Comparison of ENCODE assay signal across 7 cellular contexts in the genomic region with DNA sequence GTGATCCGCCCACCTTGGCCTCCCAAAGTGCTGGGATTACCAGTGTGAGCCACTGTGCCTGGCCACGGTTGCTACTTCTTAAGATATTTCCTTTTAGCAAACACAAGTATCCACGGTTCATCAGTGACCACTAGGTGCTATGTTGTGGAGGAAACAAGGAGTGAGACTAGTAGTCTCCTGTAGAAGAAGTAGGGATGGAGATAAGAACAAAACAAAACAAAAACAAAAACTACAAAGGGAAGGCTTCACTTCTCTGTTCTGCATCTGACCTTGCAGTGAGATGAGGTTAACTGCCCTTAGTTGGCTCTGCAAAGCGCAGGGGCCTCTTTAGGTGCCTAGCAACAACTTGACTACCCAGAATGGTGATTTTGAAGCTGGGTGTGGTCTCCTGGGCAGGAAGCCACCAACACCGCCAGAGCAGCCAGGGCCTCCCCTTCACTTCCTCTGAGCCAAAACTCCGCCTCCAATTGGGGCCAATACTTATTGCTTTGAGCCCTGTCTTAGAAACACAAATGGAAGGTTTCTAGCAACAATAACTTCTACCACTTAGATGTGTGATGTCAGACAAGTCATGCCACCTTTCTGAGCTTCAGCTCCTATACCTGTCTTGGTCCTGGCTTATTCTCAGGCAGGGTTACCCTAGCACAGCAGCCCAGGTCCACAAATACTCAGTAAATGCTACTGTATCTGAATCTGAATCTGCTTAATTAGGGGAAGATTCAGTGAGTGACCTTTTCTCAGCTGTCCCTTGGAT. TPM values are rescaled to one million over a fixed set of nuclear protein-coding genes. Genes with fewer than 3 reads are reported as not detected.
DNase-seq lines count a peak whose midpoint lies in the region; ATAC-seq and TF ChIP-seq lines count a peak whose summit lies in the region.

No MANE protein-coding gene starts in this region.

- H3K36me3 ChIP-seq in endodermal cell (ENCODE audit: control insufficient read depth, insufficient read depth, low read length) (no peaks in the 10 kb centered on the region), neural progenitor cell (no peaks in the 10 kb centered on the region), upper lobe of left lung (no peaks in the 10 kb centered on the region)

- no peak for TF ChIP-seq EP300 in upper lobe of left lung (IDR thresholded peaks at IDR 0.05)

- H3K9me3 ChIP-seq in endodermal cell (ENCODE audit: control insufficient read depth, low read length) (no peaks in the 10 kb centered on the region), neural progenitor cell (ENCODE audit: low read depth) (no peaks in the 10 kb centered on the region), upper lobe of left lung (no peaks in the 10 kb centered on the region)

- H3K27ac ChIP-seq in endodermal cell (ENCODE audit: low read depth, low read length) (no peak overlapping the region), neural progenitor cell (no peak overlapping the region), upper lobe of left lung (peak overlapping the region; percentile 61 to 83 (median 74))

- TF ChIP-seq POLR2A in upper lobe of left lung (IDR thresholded peaks at IDR 0.05): peak in 2 of 4 donors; percentile 17 to 29

- peak overlapping the region; percentile 96 for H3K27ac Mint-ChIP-seq in activated CD4-positive, alpha-beta T cell treated with anti-CD3 and anti-CD28 coated beads, Interleukin-2, amount 10 ng/mL, durations not matched to agents 7 days and 5 days
- H3K27ac Mint-ChIP-seq in endodermal cell (peak overlapping the region; percentile 58), neural progenitor cell (peak overlapping the region; percentile 82)

- H3K36me3 Mint-ChIP-seq in activated CD4-positive, alpha-beta T cell treated with anti-CD3 and anti-CD28 coated beads, Interleukin-2, amount 10 ng/mL, durations not matched to agents 7 days and 5 days (ENCODE audit: low read depth): peaks cover 15% of the 10 kb centered on the region
- H3K36me3 Mint-ChIP-seq in endodermal cell (ENCODE audit: low read depth) (no peaks in the 10 kb centered on the region), neural progenitor cell (no peaks in the 10 kb centered on the region)

- H3K4me2 ChIP-seq in neural progenitor cell: no peak overlapping the region

- no peak overlapping the region for H3K4me3 ChIP-seq in endodermal cell (ENCODE audit: low read length)
- no peak overlapping the region for H3K4me3 ChIP-seq in neural progenitor cell
- peak overlapping the region in 1 of 4 donors; percentile 4 for H3K4me3 ChIP-seq in upper lobe of left lung

- POLR2A ChIA-PET in activated CD4-positive, alpha-beta T cell treated with anti-CD3 and anti-CD28 coated beads, Interleukin-2, amount 10 ng/mL, durations not matched to agents 7 days and 5 days (lab: Charles Lee): interaction anchor here (0.9 to 2.3 kb wide), 5 partner anchors 8 to 15 kb away, joined by 4 to 27 read pairs (median 5); a partner anchor contains a TSS

- no peak overlapping the region for H3K9ac ChIP-seq in endodermal cell (ENCODE audit: extremely low read depth, low read length, poor library complexity, severe bottlenecking)
- H3K9ac ChIP-seq in neural progenitor cell: no peak overlapping the region

- peaks cover 2% of the 10 kb centered on the region for H3K9me3 Mint-ChIP-seq in activated CD4-positive, alpha-beta T cell treated with anti-CD3 and anti-CD28 coated beads, Interleukin-2, amount 10 ng/mL, durations not matched to agents 7 days and 5 days
- no peaks in the 10 kb centered on the region for H3K9me3 Mint-ChIP-seq in endodermal cell
- no peaks in the 10 kb centered on the region for H3K9me3 Mint-ChIP-seq in neural progenitor cell

- peaks cover 58% of the 10 kb centered on the region for H3K4me1 Mint-ChIP-seq in activated CD4-positive, alpha-beta T cell treated with anti-CD3 and anti-CD28 coated beads, Interleukin-2, amount 10 ng/mL, durations not matched to agents 7 days and 5 days
- H3K4me1 Mint-ChIP-seq in endodermal cell (peaks cover 11% of the 10 kb centered on the region), neural progenitor cell (peaks cover 22% of the 10 kb centered on the region)

- H3F3A ChIP-seq in neural progenitor cell (ENCODE audit: low read depth): no peaks in the 10 kb centered on the region

- H3K27me3 ChIP-seq in endodermal cell (ENCODE audit: control insufficient read depth, insufficient read depth, low read length, poor library complexity, severe bottlenecking): no peaks in the 10 kb centered on the region
- no peaks in the 10 kb centered on the region for H3K27me3 ChIP-seq in neural progenitor cell
- H3K27me3 ChIP-seq in upper lobe of left lung: no peaks in the 10 kb centered on the region

- peak overlapping the region; percentile 2 for H2AFZ ChIP-seq in neural progenitor cell (replicated peaks)

- TF ChIP-seq CTCF in endodermal cell (conservative IDR thresholded peaks at IDR 0.05) (peak; percentile 25), neural progenitor cell (IDR thresholded peaks at IDR 0.05) (no peak), upper lobe of left lung (IDR thresholded peaks at IDR 0.05) (peak in 2 of 6 experiments; percentile 15 to 23)

- CTCF ChIA-PET in activated CD4-positive, alpha-beta T cell treated with anti-CD3 and anti-CD28 coated beads, Interleukin-2, amount 10 ng/mL, durations not matched to agents 7 days and 5 days (lab: Charles Lee): interaction anchor here (0.9 to 8.0 kb wide), 6 partner anchors 9 to 103 kb away, joined by 3 to 105 read pairs (median 7); a partner anchor contains a TSS

- ATAC-seq in GM18861 (IDR thresholded peaks at IDR 0.05; ENCODE audit: unreplicated experiment) (peak; percentile 92), HG02938 (IDR thresholded peaks at IDR 0.05; ENCODE audit: unreplicated experiment) (peak; percentile 95), upper lobe of left lung (ENCODE audit: low FRiP score in 2 of 2) (peak; percentile 93 to 94)

- peak; percentile 38 for DNase-seq in NCI-H226
- peak; percentile 97 for DNase-seq in activated CD4-positive, alpha-beta T cell treated with anti-CD3 and anti-CD28 coated beads, Interleukin-2, amount 10 ng/mL, durations not matched to agents 7 days and 5 days
- peak; percentile 79 for DNase-seq in endodermal cell
- no peak for DNase-seq in neural progenitor cell (ENCODE audit: low spot score)
- peak in 1 of 2 donors; percentile 91 for DNase-seq in upper lobe of left lung

- H3K4me1 ChIP-seq in endodermal cell (ENCODE audit: control insufficient read depth, insufficient read depth, low read length): no peaks in the 10 kb centered on the region
- H3K4me1 ChIP-seq in neural progenitor cell: no peaks in the 10 kb centered on the region
- peaks cover 10 to 14% (median 13%) of the 10 kb centered on the region in 4 donors for H3K4me1 ChIP-seq in upper lobe of left lung

- WGBS in endodermal cell (ENCODE audit: insufficient coverage in 1 of 2, insufficient read length in 1 of 2), 2 experiments: 85 to 100% methylated on average over 3 to 6 of the region's 6 CpGs
- WGBS in upper lobe of left lung, 2 donors: 18 to 24% methylated on average over 5 to 6 of the region's 6 CpGs

- H4K20me1 ChIP-seq in neural progenitor cell (ENCODE audit: low read depth): no peaks in the 10 kb centered on the region

- peak overlapping the region; percentile 75 for H3K4me3 Mint-ChIP-seq in activated CD4-positive, alpha-beta T cell treated with anti-CD3 and anti-CD28 coated beads, Interleukin-2, amount 10 ng/mL, durations not matched to agents 7 days and 5 days
- H3K4me3 Mint-ChIP-seq in endodermal cell: no peak overlapping the region
- peak overlapping the region; percentile 64 for H3K4me3 Mint-ChIP-seq in neural progenitor cell

- H3K79me2 ChIP-seq in neural progenitor cell (ENCODE audit: low read depth): no peaks in the 10 kb centered on the region

- no peaks in the 10 kb centered on the region for H3K27me3 Mint-ChIP-seq in activated CD4-positive, alpha-beta T cell treated with anti-CD3 and anti-CD28 coated beads, Interleukin-2, amount 10 ng/mL, durations not matched to agents 7 days and 5 days
- H3K27me3 Mint-ChIP-seq in endodermal cell (ENCODE audit: insufficient read depth): no peaks in the 10 kb centered on the region
- no peaks in the 10 kb centered on the region for H3K27me3 Mint-ChIP-seq in neural progenitor cell (ENCODE audit: insufficient read depth, low read depth)

RNA-seq across cellular contexts. Expression of a gene that starts 12.7 kb away (rescaled TPM):
- total RNA-seq in activated CD4-positive, alpha-beta T cell treated with anti-CD3 and anti-CD28 coated beads, Interleukin-2, amount 10 ng/mL, durations not matched to agents 7 days and 5 days: 100 to 1,000 TPM; 378 to 413 TPM
- total RNA-seq in endodermal cell (100 to 1,000 TPM; 274 to 283 TPM), neural progenitor cell (ENCODE audit: low replicate concordance) (267 and 348 TPM in 2 replicates), upper lobe of left lung (100 to 1,000 TPM in 4 of 6 donors, 10 to 100 TPM in 2; 24.1 to 248 (median 213) TPM)
- polyA plus RNA-seq in endodermal cell (2013, experiment 1 of 2): 237 TPM
- 233 TPM for polyA plus RNA-seq in endodermal cell (2013, experiment 2 of 2)

RNA-seq across cellular contexts. Expression of a gene that starts 38.3 kb away (rescaled TPM):
- total RNA-seq in activated CD4-positive, alpha-beta T cell treated with anti-CD3 and anti-CD28 coated beads, Interleukin-2, amount 10 ng/mL, durations not matched to agents 7 days and 5 days: not detected
- total RNA-seq in endodermal cell: not detected
- not detected for polyA plus RNA-seq in endodermal cell (2013, experiment 1 of 2)
- not detected for polyA plus RNA-seq in endodermal cell (2013, experiment 2 of 2)
- not detected in 2 replicates for total RNA-seq in neural progenitor cell (ENCODE audit: low replicate concordance)
- total RNA-seq in upper lobe of left lung: 10 to 100 TPM in 1 of 6 donors, 1 to 10 TPM in 1, not detected in 4; 7.5 to 17.0 TPM

Comparison
In these comparisons a context has a peak if more than half of its experiments do, and no peak if none do; other contexts are left out.
1. H3K27ac ChIP-seq: peak in upper lobe of left lung (4 of 4); none in endodermal cell (single experiment) and neural progenitor cell (single experiment).
2. Peak in every context shown above with its lines, with median percentiles within 50 percentile points of each other: ATAC-seq and H3K27ac Mint-ChIP-seq.